ENCODE assay signal across 8 cellular contexts in genomic region chr5:145811834-145812625, GRCh38. TPM values are rescaled to one million over a fixed set of nuclear protein-coding genes. Genes with fewer than 3 reads are reported as not detected.
A peak's percentile ranks its signal among the peaks of the same experiment; 100 is the strongest.
DNase-seq lines count a peak whose midpoint lies in the region; ATAC-seq and TF ChIP-seq lines count a peak whose summit lies in the region.

No MANE protein-coding gene starts in this region.

- TF ChIP-seq EP300 in esophagus muscularis mucosa (IDR thresholded peaks at IDR 0.05), result no peak

- H3K27ac ChIP-seq in esophagus muscularis mucosa (replicated peaks in 1 of 4) (no peak overlapping the region), neural progenitor cell (no peak overlapping the region), ascending aorta (no peak overlapping the region), gastrocnemius medialis (no peak overlapping the region)

- no peak overlapping the region for H3K27ac Mint-ChIP-seq in neural progenitor cell

- H3K4me3 Mint-ChIP-seq in neural progenitor cell, result no peak overlapping the region

- peaks cover 0 to 4% (median 0%) of the 10 kb centered on the region in 4 donors for H3K27me3 ChIP-seq in esophagus muscularis mucosa
- H3K27me3 ChIP-seq in neural progenitor cell, result no peaks in the 10 kb centered on the region
- no peaks in the 10 kb centered on the region for H3K27me3 ChIP-seq in ascending aorta
- H3K27me3 ChIP-seq in gastrocnemius medialis, result no peaks in the 10 kb centered on the region

- no peaks in the 10 kb centered on the region for H3K4me1 ChIP-seq in esophagus muscularis mucosa
- no peaks in the 10 kb centered on the region for H3K4me1 ChIP-seq in neural progenitor cell
- H3K4me1 ChIP-seq in ascending aorta, result no peaks in the 10 kb centered on the region
- H3K4me1 ChIP-seq in gastrocnemius medialis, result no peaks in the 10 kb centered on the region

- no peaks in the 10 kb centered on the region for H3K9me3 ChIP-seq in esophagus muscularis mucosa
- H3K9me3 ChIP-seq in neural progenitor cell (ENCODE audit: low read depth), result no peaks in the 10 kb centered on the region
- no peaks in the 10 kb centered on the region for H3K9me3 ChIP-seq in ascending aorta
- H3K9me3 ChIP-seq in gastrocnemius medialis, result no peaks in the 10 kb centered on the region

- H3K9me3 Mint-ChIP-seq in neural progenitor cell, result no peaks in the 10 kb centered on the region

- no peaks in the 10 kb centered on the region for H4K20me1 ChIP-seq in neural progenitor cell (ENCODE audit: low read depth)

- H3K36me3 ChIP-seq in esophagus muscularis mucosa, result peaks cover 2 to 53% (median 6%) of the 10 kb centered on the region in 4 donors
- no peaks in the 10 kb centered on the region for H3K36me3 ChIP-seq in neural progenitor cell
- H3K36me3 ChIP-seq in ascending aorta, result peaks cover 0 to 36% of the 10 kb centered on the region in 2 donors
- H3K36me3 ChIP-seq in gastrocnemius medialis, result no peaks in the 10 kb centered on the region

- H3K79me2 ChIP-seq in neural progenitor cell (ENCODE audit: low read depth), result no peaks in the 10 kb centered on the region

- intact Hi-C loops in esophagus muscularis mucosa (cut with DNase I) (no loop called here), ascending aorta (cut with DNase I) (no loop called here), gastrocnemius medialis (cut with DNase I; ENCODE audit: low total_unique reads) (no loop called here)

- peak; percentile 46 for ATAC-seq in GM18909 (IDR thresholded peaks at IDR 0.05; ENCODE audit: poor library complexity, unreplicated experiment)
- ATAC-seq in GM21526 (IDR thresholded peaks at IDR 0.05; ENCODE audit: low FRiP score, unreplicated experiment), result no peak
- no peak for ATAC-seq in gastrocnemius medialis

- DNase-seq in NCI-H748 treated with DMSO at 0.1 percent for 48 hours (lab: John Stamatoyannopoulos, UW), result peak; percentile 24
- DNase-seq in esophagus muscularis mucosa (ENCODE audit: extremely low spot score), result peak; percentile 29
- peak; percentile 38 for DNase-seq in neural progenitor cell (ENCODE audit: low spot score)
- no peak for DNase-seq in ascending aorta (ENCODE audit: low spot score in 2 of 2)
- no peak for DNase-seq in SKM-1 (lab: John Stamatoyannopoulos, UW; ENCODE audit: unreplicated experiment)
- no peak for DNase-seq in gastrocnemius medialis

- no peak overlapping the region for H2AFZ ChIP-seq in neural progenitor cell (replicated peaks)

- H3F3A ChIP-seq in neural progenitor cell (ENCODE audit: low read depth), result no peaks in the 10 kb centered on the region

- no peak for TF ChIP-seq POLR2A in esophagus muscularis mucosa (IDR thresholded peaks at IDR 0.05; ENCODE audit: low read depth)
- no peak for TF ChIP-seq POLR2A in gastrocnemius medialis (IDR thresholded peaks at IDR 0.05)

- H3K4me3 ChIP-seq in esophagus muscularis mucosa, result no peak overlapping the region
- no peak overlapping the region for H3K4me3 ChIP-seq in neural progenitor cell
- no peak overlapping the region for H3K4me3 ChIP-seq in ascending aorta
- no peak overlapping the region for H3K4me3 ChIP-seq in gastrocnemius medialis

- 83% methylated on average over 3 of the region's 3 CpGs for WGBS in esophagus muscularis mucosa

- no peak overlapping the region for H3K4me2 ChIP-seq in neural progenitor cell

- H3K27me3 Mint-ChIP-seq in neural progenitor cell (ENCODE audit: insufficient read depth, low read depth), result peaks cover 2% of the 10 kb centered on the region

- peak in 1 of 3 experiments; percentile 4 for TF ChIP-seq CTCF in esophagus muscularis mucosa (IDR thresholded peaks at IDR 0.05)
- TF ChIP-seq CTCF in neural progenitor cell (IDR thresholded peaks at IDR 0.05), result peak; percentile 47
- no peak for TF ChIP-seq CTCF in ascending aorta (IDR thresholded peaks at IDR 0.05)
- no peak for TF ChIP-seq CTCF in gastrocnemius medialis (IDR thresholded peaks at IDR 0.05 in 4 of 5, conservative IDR thresholded peaks at IDR 0.05 in 1 of 5)

- H3K4me1 Mint-ChIP-seq in neural progenitor cell, result no peaks in the 10 kb centered on the region

- in situ Hi-C loops in gastrocnemius medialis (cut with MboI; ENCODE audit: low sequenced_read_pairs in 4 of 4), result no loop called here

- no peak overlapping the region for H3K9ac ChIP-seq in neural progenitor cell

- no peaks in the 10 kb centered on the region for H3K36me3 Mint-ChIP-seq in neural progenitor cell

RNA-seq across cellular contexts. Expression of gene PRELID2, which starts 23.1 kb away (rescaled TPM):
- total RNA-seq in esophagus muscularis mucosa, result 10 to 100 TPM; 12.8 to 19.7 (median 15.3) TPM
- 25.9 and 30.3 TPM in 2 replicates for total RNA-seq in neural progenitor cell (ENCODE audit: low replicate concordance)
- 23.5 TPM for total RNA-seq in ascending aorta
- total RNA-seq in gastrocnemius medialis, result 1 to 10 TPM in 3 of 4 donors, not detected in 1; 1.1 to 6.7 (median 1.2) TPM

Comparison
In these comparisons a context has a peak if more than half of its experiments do, and no peak if none do; other contexts are left out.
1. DNase-seq: peak in NCI-H748 treated with DMSO at 0.1 percent for 48 hours (single experiment), esophagus muscularis mucosa (single experiment) and neural progenitor cell (single experiment); none in ascending aorta (0 of 2), SKM-1 (single experiment) and gastrocnemius medialis (0 of 2).